ENCODE assay signal across 2 cellular contexts in the genomic region with DNA sequence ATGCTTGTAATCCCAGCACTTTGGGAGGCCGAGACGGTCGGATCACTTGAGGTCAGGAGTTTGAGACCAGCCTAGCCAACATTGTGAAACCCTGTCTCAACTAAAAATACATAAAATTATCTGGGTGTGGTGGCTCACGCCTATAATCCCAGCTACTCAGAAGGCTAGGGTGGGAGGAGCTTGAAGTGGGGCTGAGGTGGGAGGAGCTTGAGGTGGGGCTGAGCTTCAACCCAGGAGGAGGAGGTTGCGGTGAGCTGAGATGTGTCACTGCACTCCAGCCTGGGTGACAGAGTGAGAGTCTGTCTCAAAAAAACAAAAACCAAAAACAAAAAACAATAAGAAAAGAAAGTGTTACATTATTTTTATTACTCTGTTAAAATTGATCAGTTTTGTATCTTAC.
TF ChIP-seq lines count a peak whose summit lies in the region.

No MANE protein-coding gene starts in this region.

TF ChIP-seq in WTC11, 78 proteins besides CTCF, POLR2A, EP300 and RAD21 (continued from another document and continues in another):
- TF ChIP-seq, protein P1, sequence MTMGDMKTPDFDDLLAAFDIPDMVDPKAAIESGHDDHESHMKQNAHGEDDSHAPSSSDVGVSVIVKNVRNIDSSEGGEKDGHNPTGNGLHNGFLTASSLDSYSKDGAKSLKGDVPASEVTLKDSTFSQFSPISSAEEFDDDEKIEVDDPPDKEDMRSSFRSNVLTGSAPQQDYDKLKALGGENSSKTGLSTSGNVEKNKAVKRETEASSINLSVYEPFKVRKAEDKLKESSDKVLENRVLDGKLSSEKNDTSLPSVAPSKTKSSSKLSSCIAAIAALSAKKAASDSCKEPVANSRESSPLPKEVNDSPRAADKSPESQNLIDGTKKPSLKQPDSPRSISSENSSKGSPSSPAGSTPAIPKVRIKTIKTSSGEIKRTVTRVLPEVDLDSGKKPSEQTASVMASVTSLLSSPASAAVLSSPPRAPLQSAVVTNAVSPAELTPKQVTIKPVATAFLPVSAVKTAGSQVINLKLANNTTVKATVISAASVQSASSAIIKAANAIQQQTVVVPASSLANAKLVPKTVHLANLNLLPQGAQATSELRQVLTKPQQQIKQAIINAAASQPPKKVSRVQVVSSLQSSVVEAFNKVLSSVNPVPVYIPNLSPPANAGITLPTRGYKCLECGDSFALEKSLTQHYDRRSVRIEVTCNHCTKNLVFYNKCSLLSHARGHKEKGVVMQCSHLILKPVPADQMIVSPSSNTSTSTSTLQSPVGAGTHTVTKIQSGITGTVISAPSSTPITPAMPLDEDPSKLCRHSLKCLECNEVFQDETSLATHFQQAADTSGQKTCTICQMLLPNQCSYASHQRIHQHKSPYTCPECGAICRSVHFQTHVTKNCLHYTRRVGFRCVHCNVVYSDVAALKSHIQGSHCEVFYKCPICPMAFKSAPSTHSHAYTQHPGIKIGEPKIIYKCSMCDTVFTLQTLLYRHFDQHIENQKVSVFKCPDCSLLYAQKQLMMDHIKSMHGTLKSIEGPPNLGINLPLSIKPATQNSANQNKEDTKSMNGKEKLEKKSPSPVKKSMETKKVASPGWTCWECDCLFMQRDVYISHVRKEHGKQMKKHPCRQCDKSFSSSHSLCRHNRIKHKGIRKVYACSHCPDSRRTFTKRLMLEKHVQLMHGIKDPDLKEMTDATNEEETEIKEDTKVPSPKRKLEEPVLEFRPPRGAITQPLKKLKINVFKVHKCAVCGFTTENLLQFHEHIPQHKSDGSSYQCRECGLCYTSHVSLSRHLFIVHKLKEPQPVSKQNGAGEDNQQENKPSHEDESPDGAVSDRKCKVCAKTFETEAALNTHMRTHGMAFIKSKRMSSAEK (CRISPR knock-in tag; IDR thresholded peaks at IDR 0.05; ENCODE audit: borderline replicate concordance): no peak
- TF ChIP-seq, protein P2, sequence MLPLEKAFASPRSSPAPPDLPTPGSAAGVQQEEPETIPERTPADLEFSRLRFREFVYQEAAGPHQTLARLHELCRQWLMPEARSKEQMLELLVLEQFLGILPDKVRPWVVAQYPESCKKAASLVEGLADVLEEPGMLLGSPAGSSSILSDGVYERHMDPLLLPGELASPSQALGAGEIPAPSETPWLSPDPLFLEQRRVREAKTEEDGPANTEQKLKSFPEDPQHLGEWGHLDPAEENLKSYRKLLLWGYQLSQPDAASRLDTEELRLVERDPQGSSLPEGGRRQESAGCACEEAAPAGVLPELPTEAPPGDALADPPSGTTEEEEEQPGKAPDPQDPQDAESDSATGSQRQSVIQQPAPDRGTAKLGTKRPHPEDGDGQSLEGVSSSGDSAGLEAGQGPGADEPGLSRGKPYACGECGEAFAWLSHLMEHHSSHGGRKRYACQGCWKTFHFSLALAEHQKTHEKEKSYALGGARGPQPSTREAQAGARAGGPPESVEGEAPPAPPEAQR (CRISPR knock-in tag; IDR thresholded peaks at IDR 0.05): no peak
- TF ChIP-seq, protein P3, sequence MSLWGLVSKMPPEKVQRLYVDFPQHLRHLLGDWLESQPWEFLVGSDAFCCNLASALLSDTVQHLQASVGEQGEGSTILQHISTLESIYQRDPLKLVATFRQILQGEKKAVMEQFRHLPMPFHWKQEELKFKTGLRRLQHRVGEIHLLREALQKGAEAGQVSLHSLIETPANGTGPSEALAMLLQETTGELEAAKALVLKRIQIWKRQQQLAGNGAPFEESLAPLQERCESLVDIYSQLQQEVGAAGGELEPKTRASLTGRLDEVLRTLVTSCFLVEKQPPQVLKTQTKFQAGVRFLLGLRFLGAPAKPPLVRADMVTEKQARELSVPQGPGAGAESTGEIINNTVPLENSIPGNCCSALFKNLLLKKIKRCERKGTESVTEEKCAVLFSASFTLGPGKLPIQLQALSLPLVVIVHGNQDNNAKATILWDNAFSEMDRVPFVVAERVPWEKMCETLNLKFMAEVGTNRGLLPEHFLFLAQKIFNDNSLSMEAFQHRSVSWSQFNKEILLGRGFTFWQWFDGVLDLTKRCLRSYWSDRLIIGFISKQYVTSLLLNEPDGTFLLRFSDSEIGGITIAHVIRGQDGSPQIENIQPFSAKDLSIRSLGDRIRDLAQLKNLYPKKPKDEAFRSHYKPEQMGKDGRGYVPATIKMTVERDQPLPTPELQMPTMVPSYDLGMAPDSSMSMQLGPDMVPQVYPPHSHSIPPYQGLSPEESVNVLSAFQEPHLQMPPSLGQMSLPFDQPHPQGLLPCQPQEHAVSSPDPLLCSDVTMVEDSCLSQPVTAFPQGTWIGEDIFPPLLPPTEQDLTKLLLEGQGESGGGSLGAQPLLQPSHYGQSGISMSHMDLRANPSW (CRISPR knock-in tag; conservative IDR thresholded peaks at IDR 0.05; ENCODE audit: low read depth): no peak
- no peak for TF ChIP-seq ZBTB21 (CRISPR knock-in tag; IDR thresholded peaks at IDR 0.05; ENCODE audit: borderline replicate concordance)
- TF ChIP-seq, protein P4, sequence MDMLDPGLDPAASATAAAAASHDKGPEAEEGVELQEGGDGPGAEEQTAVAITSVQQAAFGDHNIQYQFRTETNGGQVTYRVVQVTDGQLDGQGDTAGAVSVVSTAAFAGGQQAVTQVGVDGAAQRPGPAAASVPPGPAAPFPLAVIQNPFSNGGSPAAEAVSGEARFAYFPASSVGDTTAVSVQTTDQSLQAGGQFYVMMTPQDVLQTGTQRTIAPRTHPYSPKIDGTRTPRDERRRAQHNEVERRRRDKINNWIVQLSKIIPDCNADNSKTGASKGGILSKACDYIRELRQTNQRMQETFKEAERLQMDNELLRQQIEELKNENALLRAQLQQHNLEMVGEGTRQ (CRISPR knock-in tag; IDR thresholded peaks at IDR 0.05): no peak
- TF ChIP-seq, protein P5, sequence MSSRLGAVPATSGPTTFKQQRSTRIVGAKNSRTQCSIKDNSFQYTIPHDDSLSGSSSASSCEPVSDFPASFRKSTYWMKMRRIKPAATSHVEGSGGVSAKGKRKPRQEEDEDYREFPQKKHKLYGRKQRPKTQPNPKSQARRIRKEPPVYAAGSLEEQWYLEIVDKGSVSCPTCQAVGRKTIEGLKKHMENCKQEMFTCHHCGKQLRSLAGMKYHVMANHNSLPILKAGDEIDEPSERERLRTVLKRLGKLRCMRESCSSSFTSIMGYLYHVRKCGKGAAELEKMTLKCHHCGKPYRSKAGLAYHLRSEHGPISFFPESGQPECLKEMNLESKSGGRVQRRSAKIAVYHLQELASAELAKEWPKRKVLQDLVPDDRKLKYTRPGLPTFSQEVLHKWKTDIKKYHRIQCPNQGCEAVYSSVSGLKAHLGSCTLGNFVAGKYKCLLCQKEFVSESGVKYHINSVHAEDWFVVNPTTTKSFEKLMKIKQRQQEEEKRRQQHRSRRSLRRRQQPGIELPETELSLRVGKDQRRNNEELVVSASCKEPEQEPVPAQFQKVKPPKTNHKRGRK (CRISPR knock-in tag; IDR thresholded peaks at IDR 0.05; ENCODE audit: borderline replicate concordance): no peak
- TF ChIP-seq, protein P6, sequence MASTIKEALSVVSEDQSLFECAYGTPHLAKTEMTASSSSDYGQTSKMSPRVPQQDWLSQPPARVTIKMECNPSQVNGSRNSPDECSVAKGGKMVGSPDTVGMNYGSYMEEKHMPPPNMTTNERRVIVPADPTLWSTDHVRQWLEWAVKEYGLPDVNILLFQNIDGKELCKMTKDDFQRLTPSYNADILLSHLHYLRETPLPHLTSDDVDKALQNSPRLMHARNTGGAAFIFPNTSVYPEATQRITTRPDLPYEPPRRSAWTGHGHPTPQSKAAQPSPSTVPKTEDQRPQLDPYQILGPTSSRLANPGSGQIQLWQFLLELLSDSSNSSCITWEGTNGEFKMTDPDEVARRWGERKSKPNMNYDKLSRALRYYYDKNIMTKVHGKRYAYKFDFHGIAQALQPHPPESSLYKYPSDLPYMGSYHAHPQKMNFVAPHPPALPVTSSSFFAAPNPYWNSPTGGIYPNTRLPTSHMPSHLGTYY (CRISPR knock-in tag; IDR thresholded peaks at IDR 0.05): no peak
- TF ChIP-seq IRF2 (CRISPR knock-in tag; IDR thresholded peaks at IDR 0.05; ENCODE audit: borderline replicate concordance, low read depth): no peak
- no peak for TF ChIP-seq CBFB (CRISPR knock-in tag; IDR thresholded peaks at IDR 0.05; ENCODE audit: low read depth)

TF ChIP-seq in SK-N-SH treated with all-trans-retinoic acid at 6 μM for 48 hours, 23 proteins besides CTCF, POLR2A, EP300 and RAD21 (continued from another document):
- TF ChIP-seq, protein P7, sequence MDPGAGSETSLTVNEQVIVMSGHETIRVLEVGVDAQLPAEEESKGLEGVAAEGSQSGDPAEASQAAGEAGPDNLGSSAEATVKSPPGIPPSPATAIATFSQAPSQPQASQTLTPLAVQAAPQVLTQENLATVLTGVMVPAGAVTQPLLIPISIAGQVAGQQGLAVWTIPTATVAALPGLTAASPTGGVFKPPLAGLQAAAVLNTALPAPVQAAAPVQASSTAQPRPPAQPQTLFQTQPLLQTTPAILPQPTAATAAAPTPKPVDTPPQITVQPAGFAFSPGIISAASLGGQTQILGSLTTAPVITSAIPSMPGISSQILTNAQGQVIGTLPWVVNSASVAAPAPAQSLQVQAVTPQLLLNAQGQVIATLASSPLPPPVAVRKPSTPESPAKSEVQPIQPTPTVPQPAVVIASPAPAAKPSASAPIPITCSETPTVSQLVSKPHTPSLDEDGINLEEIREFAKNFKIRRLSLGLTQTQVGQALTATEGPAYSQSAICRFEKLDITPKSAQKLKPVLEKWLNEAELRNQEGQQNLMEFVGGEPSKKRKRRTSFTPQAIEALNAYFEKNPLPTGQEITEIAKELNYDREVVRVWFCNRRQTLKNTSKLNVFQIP (CRISPR knock-in tag; IDR thresholded peaks at IDR 0.05; ENCODE audit: borderline replicate concordance, low read depth): no peak
- TF ChIP-seq, protein P8, sequence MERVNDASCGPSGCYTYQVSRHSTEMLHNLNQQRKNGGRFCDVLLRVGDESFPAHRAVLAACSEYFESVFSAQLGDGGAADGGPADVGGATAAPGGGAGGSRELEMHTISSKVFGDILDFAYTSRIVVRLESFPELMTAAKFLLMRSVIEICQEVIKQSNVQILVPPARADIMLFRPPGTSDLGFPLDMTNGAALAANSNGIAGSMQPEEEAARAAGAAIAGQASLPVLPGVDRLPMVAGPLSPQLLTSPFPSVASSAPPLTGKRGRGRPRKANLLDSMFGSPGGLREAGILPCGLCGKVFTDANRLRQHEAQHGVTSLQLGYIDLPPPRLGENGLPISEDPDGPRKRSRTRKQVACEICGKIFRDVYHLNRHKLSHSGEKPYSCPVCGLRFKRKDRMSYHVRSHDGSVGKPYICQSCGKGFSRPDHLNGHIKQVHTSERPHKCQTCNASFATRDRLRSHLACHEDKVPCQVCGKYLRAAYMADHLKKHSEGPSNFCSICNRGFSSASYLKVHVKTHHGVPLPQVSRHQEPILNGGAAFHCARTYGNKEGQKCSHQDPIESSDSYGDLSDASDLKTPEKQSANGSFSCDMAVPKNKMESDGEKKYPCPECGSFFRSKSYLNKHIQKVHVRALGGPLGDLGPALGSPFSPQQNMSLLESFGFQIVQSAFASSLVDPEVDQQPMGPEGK (CRISPR knock-in tag; IDR thresholded peaks at IDR 0.05; ENCODE audit: borderline replicate concordance): no peak
- TF ChIP-seq, protein P9, sequence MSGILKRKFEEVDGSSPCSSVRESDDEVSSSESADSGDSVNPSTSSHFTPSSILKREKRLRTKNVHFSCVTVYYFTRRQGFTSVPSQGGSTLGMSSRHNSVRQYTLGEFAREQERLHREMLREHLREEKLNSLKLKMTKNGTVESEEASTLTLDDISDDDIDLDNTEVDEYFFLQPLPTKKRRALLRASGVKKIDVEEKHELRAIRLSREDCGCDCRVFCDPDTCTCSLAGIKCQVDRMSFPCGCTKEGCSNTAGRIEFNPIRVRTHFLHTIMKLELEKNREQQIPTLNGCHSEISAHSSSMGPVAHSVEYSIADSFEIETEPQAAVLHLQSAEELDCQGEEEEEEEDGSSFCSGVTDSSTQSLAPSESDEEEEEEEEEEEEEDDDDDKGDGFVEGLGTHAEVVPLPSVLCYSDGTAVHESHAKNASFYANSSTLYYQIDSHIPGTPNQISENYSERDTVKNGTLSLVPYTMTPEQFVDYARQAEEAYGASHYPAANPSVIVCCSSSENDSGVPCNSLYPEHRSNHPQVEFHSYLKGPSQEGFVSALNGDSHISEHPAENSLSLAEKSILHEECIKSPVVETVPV (CRISPR knock-in tag; IDR thresholded peaks at IDR 0.05): no peak
- TF ChIP-seq ZC3H10 (CRISPR knock-in tag; IDR thresholded peaks at IDR 0.05) (no peak), PPARA (CRISPR knock-in tag; IDR thresholded peaks at IDR 0.05; ENCODE audit: borderline replicate concordance) (no peak), GLIS3 (CRISPR knock-in tag; IDR thresholded peaks at IDR 0.05) (no peak)
